21 cellular contexts compared by ENCODE assay signal in the genomic region with DNA sequence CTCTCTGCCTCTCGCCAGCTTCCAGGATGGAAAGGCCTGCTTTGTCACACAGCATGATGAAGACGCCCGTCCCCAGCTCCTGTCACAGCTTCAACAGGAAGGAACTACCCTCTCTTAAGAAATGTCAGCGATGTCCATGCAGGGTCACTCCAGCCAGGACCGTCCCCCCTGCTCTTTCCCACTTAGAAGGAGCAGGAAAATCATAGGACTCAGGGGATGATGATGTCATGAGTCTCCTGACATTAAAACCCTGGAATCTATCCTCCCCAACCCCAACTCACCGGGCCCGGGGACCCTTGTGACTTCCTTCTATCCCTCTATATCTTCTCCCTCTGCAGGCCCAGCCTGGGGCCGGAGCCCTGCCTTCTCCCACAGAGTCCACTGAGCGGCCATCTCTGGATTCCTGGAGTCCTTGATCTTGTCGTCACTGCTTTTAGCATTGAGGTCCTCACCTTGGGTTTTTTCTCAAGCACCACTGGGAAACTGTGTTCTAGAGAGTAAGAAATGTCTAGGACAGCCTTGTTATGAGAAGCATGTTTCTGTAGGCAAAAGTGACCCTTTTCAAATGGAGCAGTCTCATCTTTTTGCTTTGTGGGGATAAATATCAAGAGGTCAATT. TPM values are rescaled to one million over a fixed set of nuclear protein-coding genes. Genes with fewer than 3 reads are reported as not detected.
"Had no signal": no experiment of that assay in that cellular context is flagged by ENCODE, and none has a peak within 500 bp of the region (broad histone marks: within the 10 kb centered on the region; RNA-seq: fewer than 3 reads in every experiment).

No MANE protein-coding gene starts in this region.

- H3K4me3 Mint-ChIP-seq: endodermal cell, natural killer cell, neural crest cell had no signal

- DNase-seq: effector CD4-positive, alpha-beta T cell; gastrocnemius medialis; heart right ventricle; hypothalamus; mammary epithelial cell; natural killer cell; nucleus accumbens; psoas muscle; retina; sigmoid colon; stimulated activated CD4-positive, alpha-beta T cell treated with anti-CD3 and anti-CD28 coated beads, Interleukin-4, amount 100 ng/mL, for 4 hours; substantia nigra; trophoblast cell had no signal

- H3K9me3 ChIP-seq: gastrocnemius medialis, heart right ventricle, psoas muscle, sigmoid colon, stomach had no signal

- H3K27ac Mint-ChIP-seq: endodermal cell had no signal

- H3K27me3 ChIP-seq: heart right ventricle had no signal

- H3K4me1 ChIP-seq: gastrocnemius medialis, psoas muscle, sigmoid colon, stomach had no signal

- H3K4me3 ChIP-seq: coronary artery, gastrocnemius medialis, heart right ventricle, psoas muscle, sigmoid colon, skin epidermis, stomach had no signal

- H3K9me3 Mint-ChIP-seq: endodermal cell, natural killer cell, neural crest cell had no signal

- FAIRE-seq: islet of Langerhans, urothelium cell line had no signal

- H3K36me3 ChIP-seq: gastrocnemius medialis, heart right ventricle, sigmoid colon, stomach had no signal

- H3K27ac ChIP-seq: coronary artery, gastrocnemius medialis, psoas muscle, sigmoid colon, skin epidermis had no signal

- H3K36me3 Mint-ChIP-seq: natural killer cell had no signal

- ATAC-seq: gastrocnemius medialis, natural killer cell, psoas muscle had no signal

- H3K4me1 Mint-ChIP-seq: endodermal cell had no signal

RNA-seq across cellular contexts. Expression of gene OASL, which starts 50.9 kb away (rescaled TPM):
- total RNA-seq: chondrocyte, endodermal cell, neural crest cell had no signal
